In genomic region chr13:50915562-50915961, GRCh38 we compare ENCODE assay signal across 11 cellular contexts. TPM values are rescaled to one million over a fixed set of nuclear protein-coding genes. Genes with fewer than 3 reads are reported as not detected.
A peak's percentile ranks its signal among the peaks of the same experiment; 100 is the strongest.
DNase-seq lines count a peak whose midpoint lies in the region; ATAC-seq and TF ChIP-seq lines count a peak whose summit lies in the region.
"Had no signal": no experiment of that assay in that cellular context is flagged by ENCODE, and none has a peak within 500 bp of the region (broad histone marks: within the 10 kb centered on the region; RNA-seq: fewer than 3 reads in every experiment).

No MANE protein-coding gene starts in this region.

- in situ Hi-C loops in transverse colon (cut with MboI; ENCODE audit: low pct_ligation_motif_present in 1 of 4, low pct_unique_long_range_greater_than_20kb in 1 of 4, low sequenced_read_pairs in 3 of 4), result loop anchor here (10.0 to 25.0 kb wide), 5 partner anchors 111 to 928 kb away; partner anchors contain the start of gene TRIM13 (in 4 of the 4)

- no peak for TF ChIP-seq POLR2A in transverse colon (IDR thresholded peaks at IDR 0.05)

- TF ChIP-seq EP300 in transverse colon (IDR thresholded peaks at IDR 0.05; ENCODE audit: low read depth), result no peak

- ATAC-seq in Right ventricle myocardium superior (ENCODE audit: poor library complexity), result no peak

- 63 to 78% methylated on average over 3 to 5 of the region's 5 CpGs for WGBS in transverse colon (ENCODE audit: low coverage in 1 of 2), 2 donors

- intact Hi-C loops in left ventricle myocardium inferior (cut with micrococcal nuclease) (no loop called here), Right ventricle myocardium superior (cut with DNase I) (no loop called here), transverse colon (cut with DNase I; ENCODE audit: low total_unique reads) (no loop called here), head of caudate nucleus (cut with DNase I) (loop anchor here (10.0 kb wide), 1 partner anchor 941 kb away; no protein-coding TSS in a partner anchor)

- no peaks in the 10 kb centered on the region for H3K27me3 ChIP-seq in left ventricle myocardium inferior (ENCODE audit: low read depth)
- no peaks in the 10 kb centered on the region for H3K27me3 ChIP-seq in transverse colon

- H3K27ac ChIP-seq in left ventricle myocardium inferior (replicated peaks) (peak overlapping the region; percentile 75), transverse colon (peak overlapping the region; percentile 8 to 47 (median 38))
- H3K27ac ChIP-seq: parathyroid adenoma had no signal

- H3K9me3 ChIP-seq in left ventricle myocardium inferior (replicated peaks), result no peaks in the 10 kb centered on the region
- no peaks in the 10 kb centered on the region for H3K9me3 ChIP-seq in transverse colon

- TF ChIP-seq CTCF in left ventricle myocardium inferior (IDR thresholded peaks at IDR 0.05; ENCODE audit: borderline replicate concordance) (no peak), transverse colon (IDR thresholded peaks at IDR 0.05) (no peak)

- DNase-seq in left ventricle myocardium inferior (no peak), Right ventricle myocardium superior (no peak), NOMO-1 treated with DMSO at 0.1 percent for 48 hours (lab: John Stamatoyannopoulos, UW; ENCODE audit: unreplicated experiment) (peak; percentile 37), transverse colon (no peak), NCI-H1694 (lab: John Stamatoyannopoulos, UW) (no peak), head of caudate nucleus (no peak), DMS 273 treated with DMSO at 0.1 percent for 48 hours (lab: John Stamatoyannopoulos, UW) (no peak)
- peak; percentile 9 for DNase-seq in central memory CD4-positive, alpha-beta T cell
- DNase-seq: cerebellar nuclear complex, NCI-H446 treated with DMSO at 0.1 percent for 48 hours had no signal

- no peaks in the 10 kb centered on the region for H3K36me3 ChIP-seq in left ventricle myocardium inferior
- H3K36me3 ChIP-seq in transverse colon, result no peaks in the 10 kb centered on the region

- H3K4me3 ChIP-seq in left ventricle myocardium inferior (no peak overlapping the region), transverse colon (no peak overlapping the region)

- H3K4me1 ChIP-seq in left ventricle myocardium inferior (peaks cover 92% of the 10 kb centered on the region), transverse colon (peaks cover 6 to 70% (median 17%) of the 10 kb centered on the region in 4 donors)

RNA-seq across cellular contexts. Expression of gene RNASEH2B, which starts 6.0 kb away (rescaled TPM):
- total RNA-seq in left ventricle myocardium inferior, result 42.7 TPM
- total RNA-seq in Right ventricle myocardium superior, result 42.5 TPM
- total RNA-seq in transverse colon, result 10 to 100 TPM; 13.8 to 37.5 (median 19.0) TPM

Comparison
In these comparisons a context has a peak if more than half of its experiments do, and no peak if none do; other contexts are left out.
1. DNase-seq: peak in NOMO-1 treated with DMSO at 0.1 percent for 48 hours (single experiment) and central memory CD4-positive, alpha-beta T cell (single experiment); none in left ventricle myocardium inferior (single experiment), Right ventricle myocardium superior (single experiment), transverse colon (single experiment), NCI-H1694 (single experiment), head of caudate nucleus (0 of 42) and DMS 273 treated with DMSO at 0.1 percent for 48 hours (single experiment).